Comparison of ENCODE assay signal across 26 cellular contexts in the genomic region with DNA sequence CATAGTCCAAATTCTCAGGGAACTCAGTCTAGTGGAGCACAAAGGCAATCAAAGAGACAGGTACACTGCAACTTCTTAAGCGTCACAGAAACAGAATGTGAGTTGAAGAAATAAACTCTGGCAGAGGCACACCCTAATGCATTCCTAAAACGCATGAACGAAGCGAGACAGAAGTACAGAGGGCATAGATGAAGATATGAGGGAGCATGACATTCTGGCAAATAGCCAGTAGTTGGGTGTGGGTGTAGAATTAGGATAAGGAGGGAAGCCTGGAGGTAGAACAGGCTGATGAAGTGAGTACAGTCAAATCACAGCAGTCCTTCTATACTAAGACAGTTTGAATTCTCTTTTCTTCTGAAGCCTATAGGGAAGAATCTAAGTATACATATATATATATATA.
"Had no signal": no experiment of that assay in that cellular context is flagged by ENCODE, and none has a peak within 500 bp of the region (broad histone marks: within the 10 kb centered on the region; RNA-seq: fewer than 3 reads in every experiment).

No MANE protein-coding gene starts in this region.

- H3K9ac ChIP-seq: neural progenitor cell, parathyroid adenoma had no signal

- H3K4me2 ChIP-seq: neural progenitor cell had no signal

- H2AFZ ChIP-seq: neural progenitor cell, parathyroid adenoma had no signal

- H3K27ac ChIP-seq: coronary artery, esophagus muscularis mucosa, heart right ventricle, neural progenitor cell, parathyroid adenoma, right lobe of liver, stomach, tibial artery, upper lobe of left lung had no signal

- H3K79me2 ChIP-seq: parathyroid adenoma had no signal

- ATAC-seq: heart right ventricle; left lobe of liver; naive thymus-derived CD4-positive, alpha-beta T cell; right lobe of liver; stimulated activated effector memory CD8-positive, alpha-beta T cell treated with anti-CD3 and anti-CD28 coated beads, Interleukin-12 subunit alpha, Interleukin-12 subunit beta, amount 100 ng/mL, for 72 hours had no signal

- H3K4me1 ChIP-seq: esophagus muscularis mucosa, heart right ventricle, neural progenitor cell, parathyroid adenoma, right lobe of liver, stomach, tibial artery, upper lobe of left lung had no signal

- H3K4me3 ChIP-seq: coronary artery, esophagus muscularis mucosa, heart right ventricle, lung, neural progenitor cell, right lobe of liver, stomach, tibial artery, upper lobe of left lung had no signal

- H3K36me3 ChIP-seq: esophagus muscularis mucosa, heart right ventricle, neural progenitor cell, right lobe of liver, stomach, tibial artery, upper lobe of left lung had no signal

- H3K9me3 ChIP-seq: esophagus muscularis mucosa, right lobe of liver, stomach, tibial artery, upper lobe of left lung had no signal

- FAIRE-seq: endothelial cell of umbilical vein, islet of Langerhans, urothelium cell line had no signal

- DNase-seq: dermis blood vessel endothelial cell; effector memory CD4-positive, alpha-beta T cell; foreskin melanocyte; glutamatergic neuron; heart right ventricle; hippocampal formation; mesenchymal stem cell; midbrain; naive thymus-derived CD4-positive, alpha-beta T cell; right lobe of liver; stimulated activated CD4-positive, alpha-beta T cell treated with anti-CD3 and anti-CD28 coated beads, Interleukin-2, amount 100 ng/mL, for 24 hours; stimulated activated CD4-positive, alpha-beta T cell treated with anti-CD3 and anti-CD28 coated beads, Interleukin-4, amount 100 ng/mL, for 24 hours; stimulated activated naive CD4-positive, alpha-beta T cell treated with Interleukin-2 at 50 U/mL for 16 hours; stomach; tibial artery; upper lobe of left lung had no signal

- H3K27me3 ChIP-seq: esophagus muscularis mucosa, heart right ventricle, neural progenitor cell, right lobe of liver, stomach, tibial artery, upper lobe of left lung had no signal
